11 cellular contexts compared by ENCODE assay signal in the genomic region with DNA sequence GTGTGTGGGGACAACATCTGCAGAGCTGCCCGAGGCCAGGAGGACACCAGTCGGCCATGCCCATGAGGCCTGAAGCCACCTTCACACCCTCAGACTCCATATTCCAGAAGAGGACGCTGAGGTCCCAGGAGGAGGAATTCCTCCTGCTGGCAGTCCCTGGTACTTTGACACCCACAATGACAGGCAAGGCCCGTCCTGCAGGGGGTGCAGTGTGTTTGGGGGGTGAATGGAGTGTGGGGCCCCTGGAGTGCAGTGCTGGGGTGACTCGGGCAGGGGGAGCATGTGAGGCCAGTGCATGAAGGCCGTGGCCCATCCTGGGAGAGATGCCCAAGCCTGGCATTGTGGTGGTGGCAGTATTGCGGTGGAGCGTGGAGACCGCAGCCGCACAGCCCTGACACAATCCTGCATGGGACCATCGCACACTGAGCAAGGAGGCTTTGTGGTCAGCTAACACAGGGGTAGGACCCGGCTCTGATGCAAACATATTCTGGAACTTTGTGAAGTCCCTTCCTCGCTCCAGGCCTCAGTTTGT. TPM values are rescaled to one million over a fixed set of nuclear protein-coding genes. Genes with fewer than 3 reads are reported as not detected.
DNase-seq lines count a peak whose midpoint lies in the region; ATAC-seq and TF ChIP-seq lines count a peak whose summit lies in the region.
"Had no signal": no experiment of that assay in that cellular context is flagged by ENCODE, and none has a peak within 500 bp of the region (broad histone marks: within the 10 kb centered on the region; RNA-seq: fewer than 3 reads in every experiment).

No MANE protein-coding gene starts in this region.

- H2BK120ac ChIP-seq in H9 (ENCODE audit: low read depth, low read length, poor library complexity, severe bottlenecking): no peak overlapping the region

- H3K23ac ChIP-seq in H9 (ENCODE audit: insufficient read length, low read depth, low read length): no peak overlapping the region

- no peak for ATAC-seq in GM18858 (IDR thresholded peaks at IDR 0.05; ENCODE audit: unreplicated experiment)
- no peak for ATAC-seq in body of pancreas

- H3K4me3 ChIP-seq in BLaER1 treated with 17β-estradiol and CSF1 and Interleukin-3, amounts not matched to agents 10 nM and 100 nM: no peak overlapping the region; a peak in 1 of 20 replicates
- H3K4me3 ChIP-seq in astrocyte of the spinal cord (ENCODE audit: low read depth, low read length) (no peak overlapping the region), kidney epithelial cell (ENCODE audit: low read depth, low read length) (no peak overlapping the region), body of pancreas (no peak overlapping the region)

- H4K91ac ChIP-seq in H9 (ENCODE audit: insufficient read length, low read depth, low read length): no peak overlapping the region

- peaks cover 18 to 30% (median 27%) of the 10 kb centered on the region in 10 experiments for H3K4me1 ChIP-seq in BLaER1 treated with 17β-estradiol and CSF1 and Interleukin-3, amounts not matched to agents 10 nM and 100 nM
- H3K4me1 ChIP-seq in H9 (ENCODE audit: insufficient read depth, low read length) (no peaks in the 10 kb centered on the region), body of pancreas (peaks cover 16% of the 10 kb centered on the region)

- no peaks in the 10 kb centered on the region for H3K79me2 ChIP-seq in H9 (ENCODE audit: insufficient read depth, low read length)

- no peaks in the 10 kb centered on the region for H3K9me3 ChIP-seq in BLaER1 treated with 17β-estradiol and CSF1 and Interleukin-3, amounts not matched to agents 10 nM and 100 nM (replicated peaks in 1 of 11)
- H3K9me3 ChIP-seq in H9 (ENCODE audit: control insufficient read depth, low read depth, low read length) (no peaks in the 10 kb centered on the region), body of pancreas (no peaks in the 10 kb centered on the region)

- no peak overlapping the region for H3K4me3 Mint-ChIP-seq in H9
- H3K4me3 Mint-ChIP-seq: naive B cell had no signal

- H3K27ac ChIP-seq in BLaER1 treated with 17β-estradiol and CSF1 and Interleukin-3, amounts not matched to agents 10 nM and 100 nM: peak overlapping the region in 1 of 11 experiments; percentile 1; a peak in 1 of 22 replicates
- H3K27ac ChIP-seq in H9 (ENCODE audit: insufficient read length, low read depth, low read length) (no peak overlapping the region), body of pancreas (no peak overlapping the region)

- H2BK15ac ChIP-seq in H9 (ENCODE audit: low read depth, low read length): no peak overlapping the region

- H3K4me2 ChIP-seq in BLaER1 treated with 17β-estradiol and CSF1 and Interleukin-3, amounts not matched to agents 10 nM and 100 nM: peak overlapping the region; percentile 39 to 91 (median 74)
- H3K4me2 ChIP-seq in H9 (ENCODE audit: insufficient read depth, insufficient read length, low read length): no peak overlapping the region

- no peak overlapping the region for H3K27ac Mint-ChIP-seq in H9

- no peak overlapping the region for H4K5ac ChIP-seq in H9 (ENCODE audit: insufficient read length, low read depth, low read length)

- no peak overlapping the region for H2AFZ ChIP-seq in H9 (ENCODE audit: low read length)

- H3K4me1 Mint-ChIP-seq in H9: peaks cover 4 to 6% of the 10 kb centered on the region in 2 experiments; a peak in 3 of 4 replicates

- H2BK5ac ChIP-seq in H9 (ENCODE audit: insufficient read length, low read length): no peak overlapping the region

- H3K9me3 Mint-ChIP-seq in H9: no peaks in the 10 kb centered on the region
- H3K9me3 Mint-ChIP-seq: naive B cell had no signal

- H3K14ac ChIP-seq in H9 (ENCODE audit: insufficient read depth, low read length): no peak overlapping the region

- H3K9ac ChIP-seq in BLaER1 treated with 17β-estradiol and CSF1 and Interleukin-3, amounts not matched to agents 10 nM and 100 nM: 0 out of 22 replicates have a peak overlapping the region, but pooled peaks of 2 of the 11 experiments have one; percentile 8 to 15
- H3K9ac ChIP-seq in H9 (ENCODE audit: extremely low read depth, insufficient read length, low read length): no peak overlapping the region

- H3K18ac ChIP-seq in H9 (ENCODE audit: insufficient read length, low read depth, low read length): no peak overlapping the region

- H4K8ac ChIP-seq in H9 (replicated peaks; ENCODE audit: insufficient read length, low read depth, low read length): no peak overlapping the region

- no CpG with 5 or more reads among the region's 13 CpGs for WGBS in H9 (ENCODE audit: extremely low coverage, insufficient read length, low lambda C conversion rate)
- WGBS in body of pancreas, 2 donors: 93 to 100% methylated on average over 2 to 13 of the region's 13 CpGs

- H2BK12ac ChIP-seq in H9 (ENCODE audit: insufficient read length, low read depth, low read length): no peak overlapping the region

- TF ChIP-seq POLR2A in body of pancreas (IDR thresholded peaks at IDR 0.05): no peak

- in situ Hi-C loops in astrocyte of the spinal cord (cut with HindIII; ENCODE audit: low sequenced_read_pairs): no loop called here

- no peak overlapping the region for H3K56ac ChIP-seq in H9 (ENCODE audit: insufficient read length, low read depth, low read length)

- H2AK5ac ChIP-seq in H9 (ENCODE audit: insufficient read length, low read length): no peak overlapping the region

- H3K36me3 Mint-ChIP-seq in H9 (ENCODE audit: insufficient read depth in 1 of 3, low read depth in 3 of 3): no peaks in the 10 kb centered on the region
- H3K36me3 Mint-ChIP-seq: naive B cell had no signal

- H3K4ac ChIP-seq in H9 (ENCODE audit: low read depth, low read length): no peak overlapping the region

- H3K79me1 ChIP-seq in H9 (ENCODE audit: insufficient read depth, low read depth, low read length, poor library complexity, severe bottlenecking): no peaks in the 10 kb centered on the region

- no peaks in the 10 kb centered on the region for H3K23me2 ChIP-seq in H9 (ENCODE audit: insufficient read length, low read depth, low read length, poor library complexity, severe bottlenecking)

- no peak overlapping the region for H3T11ph ChIP-seq in H9 (ENCODE audit: low read length)

- DNase-seq in H9 (no peak), astrocyte of the spinal cord (ENCODE audit: low read depth, low spot score) (no peak), kidney epithelial cell (ENCODE audit: low read depth) (no peak), body of pancreas (no peak), NCI-H2171 treated with DMSO at 0.1 percent for 48 hours (lab: John Stamatoyannopoulos, UW) (no peak), cerebellum (ENCODE audit: low spot score) (no peak)
- DNase-seq: DMS79 treated with DMSO at 0.1 percent for 48 hours, naive B cell, NCI-H2029 treated with DMSO at 0.1 percent for 48 hours had no signal

- H2BK20ac ChIP-seq in H9 (ENCODE audit: low read depth, low read length, poor library complexity, severe bottlenecking): no peak overlapping the region

- TF ChIP-seq CTCF in H9 (conservative IDR thresholded peaks at IDR 0.05) (peak; percentile 56), astrocyte of the spinal cord (IDR thresholded peaks at IDR 0.05; ENCODE audit: low read depth, low read length) (peak; percentile 31), kidney epithelial cell (IDR thresholded peaks at IDR 0.05; ENCODE audit: insufficient read depth, low read length, poor library complexity, severe bottlenecking) (peak; percentile 38), body of pancreas (IDR thresholded peaks at IDR 0.05) (no peak)

- intact Hi-C loops in body of pancreas (cut with DNase I): no loop called here

- peaks cover 0 to 30% (median 7%) of the 10 kb centered on the region in 11 experiments; a peak in 11 of 22 replicates for H3K27me3 ChIP-seq in BLaER1 treated with 17β-estradiol and CSF1 and Interleukin-3, amounts not matched to agents 10 nM and 100 nM
- H3K27me3 ChIP-seq in H9 (ENCODE audit: insufficient read depth, low read length): no peaks in the 10 kb centered on the region
- H3K27me3 ChIP-seq in kidney epithelial cell (ENCODE audit: control insufficient read depth, insufficient read depth, low read length): peaks cover 10% of the 10 kb centered on the region
- H3K27me3 ChIP-seq in body of pancreas: no peaks in the 10 kb centered on the region

- H4K20me1 ChIP-seq in BLaER1 treated with 17β-estradiol and CSF1 and Interleukin-3, amounts not matched to agents 10 nM and 100 nM: peaks cover 0 to 13% (median 0%) of the 10 kb centered on the region in 11 experiments; a peak in 9 of 22 replicates
- no peaks in the 10 kb centered on the region for H4K20me1 ChIP-seq in H9 (ENCODE audit: control insufficient read depth, insufficient read depth, insufficient read length)

- peaks cover 1% of the 10 kb centered on the region; the same call in 1 of the 2 replicates for H3K27me3 Mint-ChIP-seq in H9 (ENCODE audit: low read depth)

- H3K36me3 ChIP-seq in BLaER1 treated with 17β-estradiol and CSF1 and Interleukin-3, amounts not matched to agents 10 nM and 100 nM: no peaks in the 10 kb centered on the region
- H3K36me3 ChIP-seq in kidney epithelial cell (ENCODE audit: control insufficient read depth, insufficient read depth, low read length) (no peaks in the 10 kb centered on the region), body of pancreas (replicated peaks in 1 of 2; ENCODE audit: insufficient read depth in 1 of 2, low read depth in 2 of 2) (no peaks in the 10 kb centered on the region)

RNA-seq across cellular contexts. Expression of gene ZDHHC7, which starts 52.2 kb away (rescaled TPM):
- total RNA-seq in H9 (2021) (39.1 and 44.0 TPM in 2 replicates), kidney epithelial cell (53.4 and 62.0 TPM in 2 replicates), body of pancreas (10 to 100 TPM; 17.5 to 39.2 TPM), cerebellum (21.7 TPM)

Comparison
In these comparisons a context has a peak if more than half of its experiments do, and no peak if none do; other contexts are left out.
1. CTCF ChIP-seq: peak in H9 (single experiment), astrocyte of the spinal cord (single experiment) and kidney epithelial cell (single experiment); none in body of pancreas (0 of 7).